Comparison of ENCODE assay signal across 15 cellular contexts in the genomic region with DNA sequence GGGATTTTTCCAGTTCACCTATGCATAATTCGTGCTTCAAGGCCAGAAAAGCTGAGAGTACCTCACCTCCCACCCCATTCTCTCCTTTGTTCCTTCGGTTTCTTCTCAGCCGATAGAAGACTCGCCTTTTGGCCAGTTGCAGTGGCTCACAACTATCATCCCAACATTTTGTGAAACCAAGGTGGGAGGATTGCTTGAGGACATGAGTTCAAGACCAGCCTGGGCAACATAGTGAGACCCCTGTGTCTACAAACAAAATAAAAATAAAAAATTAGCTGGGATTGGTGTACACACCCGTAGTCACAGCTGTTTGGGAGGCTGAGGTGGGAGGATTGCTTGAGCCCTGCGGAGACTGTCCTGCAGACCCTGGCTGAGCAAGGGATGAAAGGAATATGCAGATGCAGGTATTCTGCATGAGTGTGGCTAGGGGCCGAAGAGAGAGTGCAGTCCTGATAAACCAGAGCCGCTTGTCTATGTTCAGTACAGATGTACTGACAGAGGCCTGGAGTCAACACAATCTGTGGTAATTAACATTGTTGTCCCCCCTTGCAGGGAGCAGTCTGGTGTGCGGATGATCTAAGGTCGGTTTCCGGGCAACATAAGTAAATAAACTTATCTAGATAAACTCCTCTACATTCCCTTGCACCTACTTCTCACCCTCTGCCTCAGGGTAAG. TPM values are rescaled to one million over a fixed set of nuclear protein-coding genes. Genes with fewer than 3 reads are reported as not detected.
DNase-seq lines count a peak whose midpoint lies in the region; ATAC-seq and TF ChIP-seq lines count a peak whose summit lies in the region.
"Had no signal": no experiment of that assay in that cellular context is flagged by ENCODE, and none has a peak within 500 bp of the region (broad histone marks: within the 10 kb centered on the region; RNA-seq: fewer than 3 reads in every experiment).

No MANE protein-coding gene starts in this region.

- H3K4me3 Mint-ChIP-seq in Caco-2 (ENCODE audit: unreplicated experiment) (peak overlapping the region; percentile 34), mesothelial cell of epicardium (no peak overlapping the region)
- H3K4me3 Mint-ChIP-seq in activated CD4-positive, alpha-beta T cell treated with anti-CD3 and anti-CD28 coated beads, Interleukin-2, amount 10 ng/mL, durations not matched to agents 7 days and 5 days, result no peak overlapping the region
- H3K4me3 Mint-ChIP-seq: activated naive CD8-positive, alpha-beta T cell treated with anti-CD3 and anti-CD28 coated beads, Interleukin-2, amount 50 U/mL, for 24 hours had no signal

- no peak overlapping the region for H3K27ac ChIP-seq in ovary
- H3K27ac ChIP-seq: dorsolateral prefrontal cortex, gastroesophageal sphincter had no signal

- H3K9me3 Mint-ChIP-seq in Caco-2 (ENCODE audit: unreplicated experiment) (no peaks in the 10 kb centered on the region), mesothelial cell of epicardium (peaks cover 10% of the 10 kb centered on the region)
- H3K9me3 Mint-ChIP-seq in activated CD4-positive, alpha-beta T cell treated with anti-CD3 and anti-CD28 coated beads, Interleukin-2, amount 10 ng/mL, durations not matched to agents 7 days and 5 days, result peaks cover 8% of the 10 kb centered on the region

- no peaks in the 10 kb centered on the region for H3K27me3 Mint-ChIP-seq in Caco-2 (ENCODE audit: insufficient read depth, unreplicated experiment)
- no peaks in the 10 kb centered on the region for H3K27me3 Mint-ChIP-seq in mesothelial cell of epicardium (ENCODE audit: low read depth)
- no peaks in the 10 kb centered on the region for H3K27me3 Mint-ChIP-seq in activated CD4-positive, alpha-beta T cell treated with anti-CD3 and anti-CD28 coated beads, Interleukin-2, amount 10 ng/mL, durations not matched to agents 7 days and 5 days
- H3K27me3 Mint-ChIP-seq: activated naive CD8-positive, alpha-beta T cell treated with anti-CD3 and anti-CD28 coated beads, Interleukin-2, amount 50 U/mL, for 24 hours had no signal

- H3K4me1 ChIP-seq in Caco-2, result peaks cover 10% of the 10 kb centered on the region
- H3K4me1 ChIP-seq in ovary (ENCODE audit: insufficient read depth), result peaks cover 2% of the 10 kb centered on the region

- H3K27me3 ChIP-seq in Caco-2 (replicated peaks; ENCODE audit: control insufficient read depth, insufficient read depth, low read length) (no peaks in the 10 kb centered on the region), ovary (no peaks in the 10 kb centered on the region)
- H3K27me3 ChIP-seq: dorsolateral prefrontal cortex, gastroesophageal sphincter had no signal

- intact Hi-C loops in Caco-2 (cut with micrococcal nuclease; ENCODE audit: unreplicated experiment), result loop anchor here (5.0 kb wide), 1 partner anchor 162 kb away; a partner anchor contains a TSS
- intact Hi-C loops in ovary (cut with DNase I), result no loop called here

- H3K4me3 ChIP-seq in Caco-2 (ENCODE audit: low read depth, low read length), result no peak overlapping the region
- H3K4me3 ChIP-seq in fibroblast of mammary gland (ENCODE audit: control insufficient read depth, low read depth, low read length), result no peak overlapping the region
- H3K4me3 ChIP-seq in ovary, result no peak overlapping the region
- H3K4me3 ChIP-seq: dorsolateral prefrontal cortex, gastroesophageal sphincter, HAP-1 had no signal

- ATAC-seq in HG02973 (IDR thresholded peaks at IDR 0.05; ENCODE audit: unreplicated experiment) (no peak), HG03280 (IDR thresholded peaks at IDR 0.05; ENCODE audit: unreplicated experiment) (no peak)
- ATAC-seq: activated naive CD8-positive, alpha-beta T cell treated with anti-CD3 and anti-CD28 coated beads, Interleukin-2, amount 50 U/mL, for 24 hours; gastroesophageal sphincter had no signal

- no peak for TF ChIP-seq POLR2A in ovary (IDR thresholded peaks at IDR 0.05)

- H3K27ac Mint-ChIP-seq in Caco-2 (ENCODE audit: unreplicated experiment) (peak overlapping the region; percentile 93), mesothelial cell of epicardium (peak overlapping the region; percentile 22)
- no peak overlapping the region for H3K27ac Mint-ChIP-seq in activated CD4-positive, alpha-beta T cell treated with anti-CD3 and anti-CD28 coated beads, Interleukin-2, amount 10 ng/mL, durations not matched to agents 7 days and 5 days
- H3K27ac Mint-ChIP-seq: activated naive CD8-positive, alpha-beta T cell treated with anti-CD3 and anti-CD28 coated beads, Interleukin-2, amount 50 U/mL, for 24 hours had no signal

- H3K9me3 ChIP-seq in Caco-2 (no peaks in the 10 kb centered on the region), ovary (no peaks in the 10 kb centered on the region)
- H3K9me3 ChIP-seq: HAP-1 had no signal

- DNase-seq in Caco-2 (peak; percentile 77 to 81), NCI-H226 (peak; percentile 54), fibroblast of mammary gland (ENCODE audit: low read depth) (peak; percentile 41), mesothelial cell of epicardium (ENCODE audit: low spot score in 2 of 2, unreplicated experiment in 2 of 2) (no peak), ovary (no peak)
- no peak for DNase-seq in activated CD4-positive, alpha-beta T cell treated with anti-CD3 and anti-CD28 coated beads, Interleukin-2, amount 10 ng/mL, durations not matched to agents 7 days and 5 days
- DNase-seq: activated naive CD8-positive, alpha-beta T cell treated with anti-CD3 and anti-CD28 coated beads, Interleukin-2, amount 50 U/mL, for 24 hours; dorsolateral prefrontal cortex; NCI-H524; nucleus accumbens; SIG-M5 had no signal

- no peak for TF ChIP-seq EP300 in ovary (IDR thresholded peaks at IDR 0.05)

- no TSS peak for BruUV-seq in Caco-2 (replicated peaks; lab: Mats Ljungman, UMichigan)

- TF ChIP-seq CTCF in Caco-2 (IDR thresholded peaks at IDR 0.05; ENCODE audit: insufficient read depth in 1 of 2, low read depth in 1 of 2, low read length in 1 of 2, severe bottlenecking in 1 of 2, unreplicated experiment in 1 of 2) (no peak), fibroblast of mammary gland (conservative IDR thresholded peaks at IDR 0.05; ENCODE audit: control insufficient read depth, insufficient read depth, low read depth, low read length) (no peak), mesothelial cell of epicardium (IDR thresholded peaks at IDR 0.05; ENCODE audit: unreplicated experiment) (no peak), ovary (IDR thresholded peaks at IDR 0.05) (no peak)

- H3K36me3 ChIP-seq in Caco-2 (ENCODE audit: control insufficient read depth, insufficient read depth, low read length), result no peaks in the 10 kb centered on the region
- no peaks in the 10 kb centered on the region for H3K36me3 ChIP-seq in ovary
- H3K36me3 ChIP-seq: gastroesophageal sphincter, HAP-1 had no signal

- CTCF ChIA-PET in Caco-2 (lab: Charles Lee), result no interaction called here
- CTCF ChIA-PET in activated CD4-positive, alpha-beta T cell treated with anti-CD3 and anti-CD28 coated beads, Interleukin-2, amount 10 ng/mL, durations not matched to agents 7 days and 5 days (lab: Charles Lee), result no interaction called here

- no peaks in the 10 kb centered on the region for H3K36me3 Mint-ChIP-seq in Caco-2 (ENCODE audit: insufficient read depth, unreplicated experiment)
- peaks cover 5% of the 10 kb centered on the region for H3K36me3 Mint-ChIP-seq in mesothelial cell of epicardium
- H3K36me3 Mint-ChIP-seq in activated CD4-positive, alpha-beta T cell treated with anti-CD3 and anti-CD28 coated beads, Interleukin-2, amount 10 ng/mL, durations not matched to agents 7 days and 5 days (ENCODE audit: low read depth), result peaks cover 10% of the 10 kb centered on the region

- POLR2A ChIA-PET in Caco-2 (lab: Charles Lee), result no interaction called here
- POLR2A ChIA-PET in activated CD4-positive, alpha-beta T cell treated with anti-CD3 and anti-CD28 coated beads, Interleukin-2, amount 10 ng/mL, durations not matched to agents 7 days and 5 days (lab: Charles Lee), result no interaction called here

- 88 to 89% (median 89%) methylated on average over 11 of the region's 11 CpGs for WGBS in ovary, 3 donors

- H3K4me1 Mint-ChIP-seq in Caco-2 (ENCODE audit: low read depth, unreplicated experiment), result peaks cover 17% of the 10 kb centered on the region
- peaks cover 28% of the 10 kb centered on the region for H3K4me1 Mint-ChIP-seq in mesothelial cell of epicardium
- H3K4me1 Mint-ChIP-seq in activated CD4-positive, alpha-beta T cell treated with anti-CD3 and anti-CD28 coated beads, Interleukin-2, amount 10 ng/mL, durations not matched to agents 7 days and 5 days, result peaks cover 11% of the 10 kb centered on the region

RNA-seq across cellular contexts. Expression of a gene that starts 26.2 kb away (rescaled TPM):
- 9.3 and 10.2 TPM in 2 replicates for total RNA-seq in Caco-2 (2022)
- 10.9 to 12.8 TPM (median 12.1 TPM) in 3 replicates for total RNA-seq in mesothelial cell of epicardium
- total RNA-seq in activated CD4-positive, alpha-beta T cell treated with anti-CD3 and anti-CD28 coated beads, Interleukin-2, amount 10 ng/mL, durations not matched to agents 7 days and 5 days, result 10 to 100 TPM in 1 of 2 experiments, 1 to 10 TPM in 1; 9.0 to 12.0 TPM
- 10 to 100 TPM; 14.1 to 28.4 (median 19.8) TPM for total RNA-seq in ovary
- polyA plus RNA-seq in ovary, result 10 to 100 TPM in 1 of 2 donors, 1 to 10 TPM in 1; 7.9 to 11.6 TPM

RNA-seq across cellular contexts. Expression of a gene that starts 31.8 kb away (rescaled TPM):
- total RNA-seq in Caco-2 (2022), result 18.0 and 20.3 TPM in 2 replicates
- 28.2 to 30.2 TPM (median 29.2 TPM) in 3 replicates for total RNA-seq in mesothelial cell of epicardium
- 10 to 100 TPM; 32.4 to 44.3 TPM for total RNA-seq in activated CD4-positive, alpha-beta T cell treated with anti-CD3 and anti-CD28 coated beads, Interleukin-2, amount 10 ng/mL, durations not matched to agents 7 days and 5 days
- total RNA-seq in ovary, result 10 to 100 TPM; 28.8 to 57.6 (median 46.7) TPM
- 10 to 100 TPM; 14.1 to 29.5 TPM for polyA plus RNA-seq in ovary

Comparison
In these comparisons a context has a peak if more than half of its experiments do, and no peak if none do; other contexts are left out.
1. DNase-seq: peak in Caco-2 (2 of 2), NCI-H226 (single experiment) and fibroblast of mammary gland (single experiment); none in mesothelial cell of epicardium (0 of 2), activated CD4-positive, alpha-beta T cell treated with anti-CD3 and anti-CD28 coated beads, Interleukin-2, amount 10 ng/mL, durations not matched to agents 7 days and 5 days (single experiment) and ovary (0 of 5).